28 cellular contexts compared by ENCODE assay signal in the genomic region with DNA sequence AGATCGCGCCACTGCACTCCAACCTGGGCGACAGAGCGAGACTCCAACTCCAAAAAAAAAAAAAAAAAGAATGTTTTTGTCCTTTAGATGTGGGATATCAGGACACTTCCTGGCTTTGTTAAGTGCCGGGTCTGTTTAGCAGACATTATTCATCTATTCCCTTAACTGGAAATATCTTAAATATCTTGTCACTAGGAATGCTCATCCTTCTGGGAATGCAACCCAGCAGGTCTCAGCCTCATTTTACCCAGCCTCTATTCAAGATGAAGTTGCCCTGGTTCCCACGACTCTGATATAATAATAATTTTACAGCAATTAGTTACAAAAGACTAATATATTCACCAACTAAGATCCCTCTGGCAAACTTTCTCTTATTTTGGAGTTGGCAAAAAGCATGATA.
DNase-seq lines count a peak whose midpoint lies in the region.
"Had no signal": no experiment of that assay in that cellular context is flagged by ENCODE, and none has a peak within 500 bp of the region (broad histone marks: within the 10 kb centered on the region; RNA-seq: fewer than 3 reads in every experiment).

No MANE protein-coding gene starts in this region.

- H3K9me3 ChIP-seq in SK-N-MC (ENCODE audit: low read depth, low read length) (no peaks in the 10 kb centered on the region), trophoblast cell (ENCODE audit: insufficient read depth, low read depth, low read length) (no peaks in the 10 kb centered on the region)
- H3K9me3 ChIP-seq: A549; BE2C; BLaER1; BLaER1 treated with 17β-estradiol and CSF1 and Interleukin-3, amounts not matched to agents 10 nM and 100 nM; Caco-2 had no signal

- H2BK12ac ChIP-seq in trophoblast cell (ENCODE audit: low read length): no peak overlapping the region

- H3K27ac ChIP-seq in SK-N-MC (no peak overlapping the region), trophoblast cell (ENCODE audit: low read depth, low read length) (no peak overlapping the region)
- H3K27ac ChIP-seq: 22Rv1; A549; BLaER1; BLaER1 treated with 17β-estradiol and CSF1 and Interleukin-3, amounts not matched to agents 10 nM and 100 nM; C4-2B had no signal

- H3K9ac ChIP-seq in SK-N-MC (ENCODE audit: insufficient read length) (no peak overlapping the region), trophoblast cell (ENCODE audit: low read length) (no peak overlapping the region)
- H3K9ac ChIP-seq: BLaER1; BLaER1 treated with 17β-estradiol and CSF1 and Interleukin-3, amounts not matched to agents 10 nM and 100 nM had no signal

- H3K4me3 ChIP-seq in SK-N-MC (no peak overlapping the region), trophoblast cell (ENCODE audit: low read depth, low read length) (no peak overlapping the region)
- H3K4me3 ChIP-seq: A549; BLaER1; BLaER1 treated with 17β-estradiol and CSF1 and Interleukin-3, amounts not matched to agents 10 nM and 100 nM had no signal

- H2AFZ ChIP-seq in trophoblast cell (ENCODE audit: insufficient read depth, low read length, poor library complexity): no peak overlapping the region

- no peak overlapping the region for H2BK5ac ChIP-seq in trophoblast cell (ENCODE audit: low read depth, low read length, poor library complexity)

- peak overlapping the region; percentile 62 for H4K91ac ChIP-seq in trophoblast cell (ENCODE audit: low read depth, low read length)

- no peaks in the 10 kb centered on the region for H3K79me2 ChIP-seq in trophoblast cell (ENCODE audit: control insufficient read depth, insufficient read depth, low read length, poor library complexity)

- H3K4me2 ChIP-seq in trophoblast cell (ENCODE audit: low read length): no peak overlapping the region
- H3K4me2 ChIP-seq: A549; BLaER1; BLaER1 treated with 17β-estradiol and CSF1 and Interleukin-3, amounts not matched to agents 10 nM and 100 nM had no signal

- H3K4ac ChIP-seq in trophoblast cell (ENCODE audit: low read depth, low read length): no peak overlapping the region

- DNase-seq in SK-N-MC (ENCODE audit: low read depth, low spot score): peak; percentile 28
- DNase-seq in trophoblast cell: peak; percentile 64 to 72
- no peak for DNase-seq in activated CD4-positive, alpha-beta T cell treated with anti-CD3 and anti-CD28 coated beads for 4 hours
- DNase-seq in DMS153 (lab: John Stamatoyannopoulos, UW): no peak
- DNase-seq: 8988T; ACHN; AML-193; BE2C; C1 segment of cervical spinal cord; Caco-2; Calu3; CD4-positive, alpha-beta memory T cell; CD4-positive, alpha-beta T cell; CD4-positive, CD25-positive, alpha-beta regulatory T cell; CD8-positive, alpha-beta memory T cell; CD8-positive, alpha-beta T cell; COR-L47; DMS 273 treated with DMSO at 0.1 percent for 48 hours; DMS53; DMS79; DMS79 treated with DMSO at 0.1 percent for 48 hours; DND-41; EL had no signal

- no peak overlapping the region for H4K12ac ChIP-seq in trophoblast cell (ENCODE audit: low read depth, low read length)

- no peak overlapping the region for H3K14ac ChIP-seq in trophoblast cell (ENCODE audit: low read length)

- peaks cover 0 to 3% of the 10 kb centered on the region in 2 experiments for H3K4me1 ChIP-seq in trophoblast cell (ENCODE audit: control insufficient read depth in 1 of 2, insufficient read depth in 2 of 2, low read length in 2 of 2)
- H3K4me1 ChIP-seq: BE2C; BLaER1; BLaER1 treated with 17β-estradiol and CSF1 and Interleukin-3, amounts not matched to agents 10 nM and 100 nM; Caco-2 had no signal

- peak overlapping the region; percentile 43 for H2BK120ac ChIP-seq in trophoblast cell (ENCODE audit: insufficient read depth, low read length, poor library complexity)

- no peak overlapping the region for H3K18ac ChIP-seq in trophoblast cell (ENCODE audit: low read length)

- H3K27me3 ChIP-seq in trophoblast cell (ENCODE audit: insufficient read depth, low read length): no peaks in the 10 kb centered on the region
- H3K27me3 ChIP-seq: BE2C; BLaER1; BLaER1 treated with 17β-estradiol and CSF1 and Interleukin-3, amounts not matched to agents 10 nM and 100 nM had no signal

- WGBS in trophoblast cell (ENCODE audit: extremely low coverage, insufficient coverage, insufficient read length): no CpG with 5 or more reads among the region's 6 CpGs

- H3K23ac ChIP-seq in trophoblast cell (ENCODE audit: low read length): no peak overlapping the region

- no peak overlapping the region for H4K8ac ChIP-seq in trophoblast cell (ENCODE audit: low read depth, low read length)

- peaks cover 3% of the 10 kb centered on the region for H3K79me1 ChIP-seq in trophoblast cell (ENCODE audit: low read length)

- no peak overlapping the region for H2AK5ac ChIP-seq in trophoblast cell (ENCODE audit: low read length)

- no peaks in the 10 kb centered on the region for H3K36me3 ChIP-seq in SK-N-MC (ENCODE audit: insufficient read depth, low read length)
- no peaks in the 10 kb centered on the region for H3K36me3 ChIP-seq in trophoblast cell (ENCODE audit: control insufficient read depth in 1 of 2, insufficient read depth in 2 of 2, low read length in 2 of 2)
- H3K36me3 ChIP-seq: BE2C; BLaER1; BLaER1 treated with 17β-estradiol and CSF1 and Interleukin-3, amounts not matched to agents 10 nM and 100 nM had no signal

Comparison
In these comparisons a context has a peak if more than half of its experiments do, and no peak if none do; other contexts are left out.
1. DNase-seq: peak in SK-N-MC (single experiment) and trophoblast cell (2 of 2); none in activated CD4-positive, alpha-beta T cell treated with anti-CD3 and anti-CD28 coated beads for 4 hours (0 of 2) and DMS153 (single experiment).